Comparison of ENCODE assay signal across 12 cellular contexts in genomic region chr5:176716320-176716719, GRCh38.
DNase-seq lines count a peak whose midpoint lies in the region; ATAC-seq, FAIRE-seq and TF ChIP-seq lines count a peak whose summit lies in the region.
"Had no signal": no experiment of that assay in that cellular context is flagged by ENCODE, and none has a peak within 500 bp of the region (broad histone marks: within the 10 kb centered on the region; RNA-seq: fewer than 3 reads in every experiment).

No MANE protein-coding gene starts in this region.

- no TSS peak for BruUV-seq in HepG2 (replicated peaks; lab: Mats Ljungman, UMichigan)

- FAIRE-seq in HTR-8/SVneo (lab: Jason Lieb, UNC) (no peak), astrocyte (lab: Jason Lieb, UNC) (no peak), HepG2 (lab: Jason Lieb, UNC) (no peak), kidney (lab: Jason Lieb, UNC) (no peak)

- WGBS in HepG2 (ENCODE audit: low lambda C conversion rate): 0% methylated on average over 2 of the region's 4 CpGs
- WGBS in psoas muscle, 3 donors: 32 to 47% (median 38%) methylated on average over 4 of the region's 4 CpGs

- H3K36me3 Mint-ChIP-seq in astrocyte (ENCODE audit: low read depth, unreplicated experiment): peaks cover 4% of the 10 kb centered on the region
- no peaks in the 10 kb centered on the region for H3K36me3 Mint-ChIP-seq in activated CD8-positive, alpha-beta T cell treated with anti-CD3 and anti-CD28 coated beads for 36 hours (ENCODE audit: low read depth)

- no peak overlapping the region for H3K4me2 ChIP-seq in astrocyte (ENCODE audit: low read length)
- H3K4me2 ChIP-seq in HepG2 (ENCODE audit: low read depth, low read length): no peak overlapping the region

- H3K27me3 Mint-ChIP-seq in astrocyte (ENCODE audit: low read depth, unreplicated experiment): peaks cover 46% of the 10 kb centered on the region
- H3K27me3 Mint-ChIP-seq in activated CD8-positive, alpha-beta T cell treated with anti-CD3 and anti-CD28 coated beads for 36 hours: peaks cover 22% of the 10 kb centered on the region

- in situ Hi-C loops in Caki2 (cut with HindIII; ENCODE audit: low pct_unique_long_range_greater_than_20kb, low sequenced_read_pairs): no loop called here
- in situ Hi-C loops in HepG2 (cut with HindIII; ENCODE audit: extremely low pct_ligation_motif_present, low pct_unique_long_range_greater_than_20kb): no loop called here

- POLR2A ChIA-PET in HepG2 (lab: Yijun Ruan, JAX): no interaction called here
- POLR2A ChIA-PET in activated CD8-positive, alpha-beta T cell treated with anti-CD3 and anti-CD28 coated beads for 36 hours (lab: Charles Lee): no interaction called here

- no peak overlapping the region for H3K9ac ChIP-seq in astrocyte (ENCODE audit: low read length)
- no peak overlapping the region for H3K9ac ChIP-seq in HepG2 (ENCODE audit: insufficient read depth, low read depth, low read length)
- no peak overlapping the region for H3K9ac ChIP-seq in kidney (ENCODE audit: low read length in 2 of 2)

- DNase-seq in Caki2 (ENCODE audit: low read depth) (peak; percentile 6), HTR-8/SVneo (ENCODE audit: insufficient read length, low spot score) (peak; percentile 66), astrocyte (ENCODE audit: low read depth) (peak; percentile 67), HepG2 (ENCODE audit: low spot score) (no peak), psoas muscle (no peak), kidney (no peak)
- DNase-seq in stimulated activated CD4-positive, alpha-beta T cell treated with anti-CD3 and anti-CD28 coated beads, Interleukin-2, amount 100 ng/mL, for 24 hours: no peak
- DNase-seq in activated CD8-positive, alpha-beta T cell treated with anti-CD3 and anti-CD28 coated beads for 36 hours: no peak
- DNase-seq: activated CD4-positive, CD25-positive, alpha-beta regulatory T cell treated with anti-CD3 and anti-CD28 coated beads, Interleukin-2, amount 50 U/mL, for 72 hours; activated naive CD4-positive, alpha-beta T cell treated with Interleukin-2 at 50 U/mL for 16 hours had no signal

- H3K4me1 ChIP-seq in astrocyte (ENCODE audit: insufficient read depth, low read length): no peaks in the 10 kb centered on the region
- H3K4me1 ChIP-seq in HepG2 (ENCODE audit: insufficient read depth, low read length): no peaks in the 10 kb centered on the region
- H3K4me1 ChIP-seq in psoas muscle: no peaks in the 10 kb centered on the region
- H3K4me1 ChIP-seq in kidney (ENCODE audit: control insufficient read depth in 1 of 2, insufficient read depth in 1 of 2, low read depth in 1 of 2, low read length in 2 of 2): no peaks in the 10 kb centered on the region
- H3K4me1 ChIP-seq: right atrium auricular region had no signal

- no peaks in the 10 kb centered on the region for H3K36me3 ChIP-seq in astrocyte (ENCODE audit: insufficient read depth, low read length)
- H3K36me3 ChIP-seq in HepG2 (replicated peaks in 1 of 2; ENCODE audit: control insufficient read depth in 1 of 2, insufficient read depth in 2 of 2, low read length in 2 of 2): no peaks in the 10 kb centered on the region
- H3K36me3 ChIP-seq in psoas muscle (ENCODE audit: insufficient read depth in 1 of 2, low read depth in 1 of 2): no peaks in the 10 kb centered on the region
- H3K36me3 ChIP-seq in kidney (ENCODE audit: control insufficient read depth in 1 of 2, insufficient read depth in 2 of 2, low read length in 2 of 2): no peaks in the 10 kb centered on the region
- H3K36me3 ChIP-seq: right atrium auricular region had no signal

- H3K79me2 ChIP-seq in astrocyte (ENCODE audit: insufficient read depth, low read length) (no peaks in the 10 kb centered on the region), HepG2 (ENCODE audit: insufficient read depth, low read length) (no peaks in the 10 kb centered on the region)

- ATAC-seq in HepG2 (no peak), psoas muscle (no peak)
- no peak for ATAC-seq in activated CD8-positive, alpha-beta T cell treated with anti-CD3 and anti-CD28 coated beads for 36 hours

- H3K27me3 ChIP-seq in astrocyte (ENCODE audit: insufficient read depth, low read length) (peaks cover 17% of the 10 kb centered on the region), HepG2 (ENCODE audit: control insufficient read depth in 1 of 2, insufficient read depth in 2 of 2, low read length in 2 of 2) (peaks cover 5 to 62% of the 10 kb centered on the region in 2 experiments), psoas muscle (ENCODE audit: insufficient read depth in 3 of 3, low read length in 2 of 3) (peaks cover 0 to 41% (median 16%) of the 10 kb centered on the region in 3 donors)

- intact Hi-C loops in HepG2 (cut with micrococcal nuclease; ENCODE audit: unreplicated experiment) (no loop called here), psoas muscle (cut with DNase I) (no loop called here), kidney (cut with DNase I) (no loop called here)
- intact Hi-C loops in activated CD8-positive, alpha-beta T cell treated with anti-CD3 and anti-CD28 coated beads for 36 hours (cut with micrococcal nuclease): no loop called here

- peaks cover 23% of the 10 kb centered on the region for H3K9me3 Mint-ChIP-seq in astrocyte (ENCODE audit: unreplicated experiment)
- H3K9me3 Mint-ChIP-seq in activated CD8-positive, alpha-beta T cell treated with anti-CD3 and anti-CD28 coated beads for 36 hours: peaks cover 3% of the 10 kb centered on the region

- H3K27ac Mint-ChIP-seq in astrocyte (ENCODE audit: unreplicated experiment): no peak overlapping the region
- no peak overlapping the region for H3K27ac Mint-ChIP-seq in activated CD8-positive, alpha-beta T cell treated with anti-CD3 and anti-CD28 coated beads for 36 hours

- no peak for TF ChIP-seq RAD21 in HepG2 (CRISPR knock-in tag; IDR thresholded peaks at IDR 0.05)

- CTCF ChIA-PET in HepG2 (lab: Yijun Ruan, JAX; ENCODE audit: low intra/inter-chr PET ratio, low total read pairs): no interaction called here
- CTCF ChIA-PET in activated CD8-positive, alpha-beta T cell treated with anti-CD3 and anti-CD28 coated beads for 36 hours (lab: Charles Lee): no interaction called here

- TF ChIP-seq CTCF in astrocyte (IDR thresholded peaks at IDR 0.05; ENCODE audit: insufficient read depth, low read depth, low read length) (no peak), HepG2 (CRISPR knock-in tag; IDR thresholded peaks at IDR 0.05) (no peak), psoas muscle (IDR thresholded peaks at IDR 0.05) (no peak), kidney (IDR thresholded peaks at IDR 0.05; ENCODE audit: borderline replicate concordance, extremely low read depth, insufficient read depth) (no peak)
- TF ChIP-seq CTCF in activated CD8-positive, alpha-beta T cell treated with anti-CD3 and anti-CD28 coated beads for 36 hours (IDR thresholded peaks at IDR 0.05): no peak

- H3K9me3 ChIP-seq in astrocyte (ENCODE audit: insufficient read depth, low read depth, low read length): peaks cover 12% of the 10 kb centered on the region
- H3K9me3 ChIP-seq in HepG2 (ENCODE audit: low read length): no peaks in the 10 kb centered on the region
- H3K9me3 ChIP-seq in psoas muscle: no peaks in the 10 kb centered on the region
- peaks cover 0 to 6% of the 10 kb centered on the region in 2 donors for H3K9me3 ChIP-seq in kidney (ENCODE audit: control insufficient read depth in 1 of 2, low read length in 2 of 2)

- H4K20me1 ChIP-seq in astrocyte (ENCODE audit: insufficient read depth, low read length): no peaks in the 10 kb centered on the region
- H4K20me1 ChIP-seq in HepG2 (ENCODE audit: insufficient read depth, low read length): no peaks in the 10 kb centered on the region

- H3K4me1 Mint-ChIP-seq in astrocyte (ENCODE audit: low read depth, unreplicated experiment): no peaks in the 10 kb centered on the region
- no peaks in the 10 kb centered on the region for H3K4me1 Mint-ChIP-seq in activated CD8-positive, alpha-beta T cell treated with anti-CD3 and anti-CD28 coated beads for 36 hours (ENCODE audit: low read depth)

- no peak for TF ChIP-seq EP300 in HepG2 (IDR thresholded peaks at IDR 0.05; ENCODE audit: low read depth in 2 of 2, low read length in 2 of 2)
- no peak for TF ChIP-seq EP300 in HepG2 (CRISPR knock-in tag; IDR thresholded peaks at IDR 0.05; ENCODE audit: borderline replicate concordance)

- no peak overlapping the region for H3K27ac ChIP-seq in astrocyte (ENCODE audit: low read depth, low read length)
- H3K27ac ChIP-seq in HepG2 (ENCODE audit: extremely low read length, insufficient read depth, low read length): no peak overlapping the region
- no peak overlapping the region for H3K27ac ChIP-seq in psoas muscle
- no peak overlapping the region for H3K27ac ChIP-seq in kidney (ENCODE audit: low read depth in 2 of 2, low read length in 2 of 2)
- H3K27ac ChIP-seq: right atrium auricular region had no signal

- TF ChIP-seq POLR2A in HepG2 (IDR thresholded peaks at IDR 0.05; ENCODE audit: insufficient read depth in 1 of 2, low read depth in 2 of 2, low read length in 2 of 2): no peak

- no peak overlapping the region for H3K4me3 Mint-ChIP-seq in astrocyte (ENCODE audit: unreplicated experiment)
- H3K4me3 Mint-ChIP-seq in activated CD8-positive, alpha-beta T cell treated with anti-CD3 and anti-CD28 coated beads for 36 hours: no peak overlapping the region

- H2AFZ ChIP-seq in astrocyte (ENCODE audit: low read depth, low read length) (no peak overlapping the region), HepG2 (ENCODE audit: low read length) (no peak overlapping the region)

- H3K4me3 ChIP-seq in astrocyte (ENCODE audit: insufficient read depth, low read depth, low read length) (no peak overlapping the region), HepG2 (replicated peaks in 1 of 3; ENCODE audit: insufficient read depth in 1 of 3, low read depth in 2 of 3, low read length in 3 of 3) (no peak overlapping the region), psoas muscle (no peak overlapping the region), kidney (ENCODE audit: low read length in 2 of 2) (no peak overlapping the region)
- H3K4me3 ChIP-seq: lung, right atrium auricular region had no signal

TF ChIP-seq in HepG2, 621 proteins besides CTCF, POLR2A, EP300 and RAD21 (continues in another document):
- no peak for TF ChIP-seq ZNF780A (CRISPR knock-in tag; IDR thresholded peaks at IDR 0.05)

Comparison
In these comparisons a context has a peak if more than half of its experiments do, and no peak if none do; other contexts are left out.
1. DNase-seq: peak in Caki2 (single experiment), HTR-8/SVneo (single experiment) and astrocyte (single experiment); none in HepG2 (single experiment), psoas muscle (0 of 2), stimulated activated CD4-positive, alpha-beta T cell treated with anti-CD3 and anti-CD28 coated beads, Interleukin-2, amount 100 ng/mL, for 24 hours (0 of 2), kidney (single experiment) and activated CD8-positive, alpha-beta T cell treated with anti-CD3 and anti-CD28 coated beads for 36 hours (single experiment).